In genomic region chr12:69388371-69388770, GRCh38 we compare ENCODE assay signal across 8 cellular contexts. TPM values are rescaled to one million over a fixed set of nuclear protein-coding genes. Genes with fewer than 3 reads are reported as not detected.
DNase-seq lines count a peak whose midpoint lies in the region; ATAC-seq, FAIRE-seq and TF ChIP-seq lines count a peak whose summit lies in the region.

No MANE protein-coding gene starts in this region.

- H3K79me2 ChIP-seq in PC-3 (ENCODE audit: low read length): no peaks in the 10 kb centered on the region

- H3K27ac ChIP-seq in PC-3 (ENCODE audit: low read length) (no peak overlapping the region), small intestine (ENCODE audit: low read depth in 1 of 2, low read length in 1 of 2) (no peak overlapping the region)

- WGBS in small intestine, 3 donors: 72 to 94% (median 88%) methylated on average over 1 of the region's 1 CpG

- no peak overlapping the region for H3K4me2 ChIP-seq in PC-3 (ENCODE audit: low read length)

- H3K4me1 ChIP-seq in PC-3 (ENCODE audit: insufficient read depth, low read length) (0 out of 2 replicates have a peak, but pooled peaks cover 7% of the 10 kb centered on the region), small intestine (ENCODE audit: control insufficient read depth in 2 of 2, insufficient read depth in 1 of 2, low read depth in 1 of 2, low read length in 1 of 2) (no peaks in the 10 kb centered on the region)

- ATAC-seq in GM18868 (IDR thresholded peaks at IDR 0.05; ENCODE audit: unreplicated experiment): peak; percentile 43
- ATAC-seq in PC-3: peak; percentile 48; the same call in 1 of the 2 replicates
- ATAC-seq in sciatic nerve: no peak

- H3K9me3 ChIP-seq in PC-3 (ENCODE audit: low read length) (no peaks in the 10 kb centered on the region), small intestine (ENCODE audit: control insufficient read depth, low read depth) (no peaks in the 10 kb centered on the region)

- no TSS peak for BruUV-seq in PC-3 (replicated peaks; lab: Mats Ljungman, UMichigan)

- FAIRE-seq in small intestine (lab: Jason Lieb, UNC): no peak

- H3K27me3 ChIP-seq in PC-3 (ENCODE audit: low read length) (no peaks in the 10 kb centered on the region), small intestine (ENCODE audit: control insufficient read depth in 2 of 2, insufficient read depth in 2 of 2, low read length in 2 of 2) (no peaks in the 10 kb centered on the region)

- no peak overlapping the region for H3K9ac ChIP-seq in PC-3 (ENCODE audit: low read length)

- DNase-seq in AG08395 (ENCODE audit: low spot score) (peak; percentile 43), PC-3 (peak; percentile 71), fibroblast of mammary gland (ENCODE audit: low read depth) (peak; percentile 75), small intestine (peak; percentile 51), DMS153 treated with DMSO at 0.1 percent for 48 hours (lab: John Stamatoyannopoulos, UW; ENCODE audit: unreplicated experiment) (no peak), COLO668 (lab: John Stamatoyannopoulos, UW; ENCODE audit: unreplicated experiment) (no peak), sciatic nerve (ENCODE audit: low spot score) (no peak)

- H3K36me3 ChIP-seq in PC-3 (ENCODE audit: low read depth, low read length) (peaks cover 17% of the 10 kb centered on the region; the same call in 1 of the 2 replicates), small intestine (ENCODE audit: control insufficient read depth in 2 of 2, insufficient read depth in 2 of 2, low read length in 2 of 2) (peaks cover 0 to 2% of the 10 kb centered on the region in 2 donors)

- intact Hi-C loops in PC-3 (cut with micrococcal nuclease): loop anchor here (1.0 to 2.0 kb wide), 2 partner anchors 182 to 251 kb away; no protein-coding TSS in a partner anchor
- intact Hi-C loops in sciatic nerve (cut with DNase I): no loop called here

- no peak overlapping the region for H2AFZ ChIP-seq in PC-3 (ENCODE audit: low read length)

- H3F3A ChIP-seq in PC-3 (ENCODE audit: low read length, unreplicated experiment): no peaks in the 10 kb centered on the region

- no peaks in the 10 kb centered on the region for H3K9me2 ChIP-seq in PC-3 (replicated peaks; ENCODE audit: low read length)

- peak; percentile 76 for TF ChIP-seq CTCF in PC-3 (conservative IDR thresholded peaks at IDR 0.05; ENCODE audit: low read depth, low read length)
- peak; percentile 71 for TF ChIP-seq CTCF in fibroblast of mammary gland (conservative IDR thresholded peaks at IDR 0.05; ENCODE audit: control insufficient read depth, insufficient read depth, low read depth, low read length)

- CTCF ChIA-PET in PC-3 (lab: Charles Lee): no interaction called here

- H3K4me3 ChIP-seq in PC-3 (ENCODE audit: low read length): no peak overlapping the region
- no peak overlapping the region for H3K4me3 ChIP-seq in fibroblast of mammary gland (ENCODE audit: control insufficient read depth, low read depth, low read length)
- H3K4me3 ChIP-seq in small intestine (ENCODE audit: low read depth in 1 of 2, low read length in 2 of 2): no peak overlapping the region

- POLR2A ChIA-PET in PC-3 (lab: Charles Lee; ENCODE audit: unreplicated experiment): no interaction called here

- H4K20me1 ChIP-seq in PC-3 (ENCODE audit: low read length): no peaks in the 10 kb centered on the region

RNA-seq across cellular contexts. Expression of gene YEATS4, which starts 28.8 kb away (rescaled TPM):
- 36.1 and 41.3 TPM in 2 replicates for total RNA-seq in PC-3 (2014; rRNA removed)
- 10 to 100 TPM; 12.5 to 23.0 (median 15.7) TPM for polyA plus RNA-seq in small intestine
- total RNA-seq in sciatic nerve: 17.5 TPM

RNA-seq across cellular contexts. Expression of gene LYZ, which starts 40.2 kb away (rescaled TPM):
- not detected in 2 replicates for total RNA-seq in PC-3 (2014; rRNA removed)
- polyA plus RNA-seq in small intestine: 100 to 1,000 TPM in 2 of 3 donors, 10 to 100 TPM in 1; 69.6 to 836 (median 280) TPM
- total RNA-seq in sciatic nerve: 112 TPM

Comparison
In these comparisons a context has a peak if more than half of its experiments do, and no peak if none do; other contexts are left out.
1. DNase-seq: peak in AG08395 (single experiment), PC-3 (single experiment), fibroblast of mammary gland (single experiment) and small intestine (single experiment); none in DMS153 treated with DMSO at 0.1 percent for 48 hours (single experiment), COLO668 (single experiment) and sciatic nerve (single experiment).
2. RNA of gene LYZ, which starts 40.2 kb away (total RNA-seq): 112 TPM in sciatic nerve (single experiment); not detected in PC-3; every median in the first group is over 100 times any median in the second.